Comparison of ENCODE assay signal across 9 cellular contexts in genomic region chr2:225400060-225400511, GRCh38. TPM values are rescaled to one million over a fixed set of nuclear protein-coding genes. Genes with fewer than 3 reads are reported as not detected.
DNase-seq lines count a peak whose midpoint lies in the region; ATAC-seq, FAIRE-seq and TF ChIP-seq lines count a peak whose summit lies in the region.
"Had no signal": no experiment of that assay in that cellular context is flagged by ENCODE, and none has a peak within 500 bp of the region (broad histone marks: within the 10 kb centered on the region; RNA-seq: fewer than 3 reads in every experiment).

No MANE protein-coding gene starts in this region.

- H3K27ac Mint-ChIP-seq in T-cell: no peak overlapping the region
- H3K27ac Mint-ChIP-seq: activated naive CD8-positive, alpha-beta T cell treated with anti-CD3 and anti-CD28 coated beads, Interleukin-2, amount 10 ng/mL, durations not matched to agents 7 days and 5 days had no signal

- no peak for TF ChIP-seq CTCF in fibroblast of villous mesenchyme (IDR thresholded peaks at IDR 0.05; ENCODE audit: insufficient read depth, low read depth, low read length)

- H3K4me3 ChIP-seq in SJCRH30 (peak overlapping the region; percentile 31), fibroblast of villous mesenchyme (ENCODE audit: low read depth, low read length) (no peak overlapping the region)

- CTCF ChIA-PET in T-cell (lab: Charles Lee): no interaction called here

- H3K4me3 Mint-ChIP-seq in T-cell: no peak overlapping the region
- H3K4me3 Mint-ChIP-seq: activated naive CD8-positive, alpha-beta T cell treated with anti-CD3 and anti-CD28 coated beads, Interleukin-2, amount 10 ng/mL, durations not matched to agents 7 days and 5 days had no signal

- H3K27ac ChIP-seq in SJCRH30: peak overlapping the region; percentile 89

- peak; percentile 6 for DNase-seq in D341Med (ENCODE audit: low spot score)
- DNase-seq in LoVo (ENCODE audit: low spot score): peak; percentile 39
- peak; percentile 80 to 91 for DNase-seq in SJCRH30
- peak; percentile 32 for DNase-seq in fibroblast of villous mesenchyme (ENCODE audit: low read depth)
- DNase-seq in stromal cell of bone marrow (ENCODE audit: low read depth): peak; percentile 36
- no peak for DNase-seq in T-cell
- DNase-seq in frontal cortex (ENCODE audit: low spot score in 2 of 2): no peak
- DNase-seq: activated naive CD8-positive, alpha-beta T cell treated with anti-CD3 and anti-CD28 coated beads, Interleukin-2, amount 10 ng/mL, durations not matched to agents 7 days and 5 days had no signal

- no peaks in the 10 kb centered on the region for H3K36me3 Mint-ChIP-seq in T-cell
- H3K36me3 Mint-ChIP-seq: activated naive CD8-positive, alpha-beta T cell treated with anti-CD3 and anti-CD28 coated beads, Interleukin-2, amount 10 ng/mL, durations not matched to agents 7 days and 5 days had no signal

- ATAC-seq in T-cell (replicated peaks in 1 of 4) (no peak), HG03196 (IDR thresholded peaks at IDR 0.05; ENCODE audit: unreplicated experiment) (no peak)

- no peaks in the 10 kb centered on the region for H3K4me1 Mint-ChIP-seq in T-cell
- H3K4me1 Mint-ChIP-seq: activated naive CD8-positive, alpha-beta T cell treated with anti-CD3 and anti-CD28 coated beads, Interleukin-2, amount 10 ng/mL, durations not matched to agents 7 days and 5 days had no signal

- H3K9me3 ChIP-seq in SJCRH30 (replicated peaks): no peaks in the 10 kb centered on the region

- POLR2A ChIA-PET in T-cell (lab: Charles Lee): interaction anchor here in 1 of 2 donors (0.6 kb wide), 1 partner anchor 98 kb away, joined by 5 read pairs; no protein-coding TSS in a partner anchor

- no peaks in the 10 kb centered on the region for H3K27me3 ChIP-seq in SJCRH30

- no peaks in the 10 kb centered on the region for H3K9me3 Mint-ChIP-seq in T-cell
- H3K9me3 Mint-ChIP-seq: activated naive CD8-positive, alpha-beta T cell treated with anti-CD3 and anti-CD28 coated beads, Interleukin-2, amount 10 ng/mL, durations not matched to agents 7 days and 5 days had no signal

- peaks cover 30% of the 10 kb centered on the region for H3K4me1 ChIP-seq in SJCRH30

- no peak for FAIRE-seq in frontal cortex (lab: Jason Lieb, UNC)

- H3K36me3 ChIP-seq in SJCRH30: no peaks in the 10 kb centered on the region

- peaks cover 26 to 51% of the 10 kb centered on the region in 2 donors for H3K27me3 Mint-ChIP-seq in T-cell

RNA-seq across cellular contexts. Expression of gene NYAP2, which starts 0.6 kb away (rescaled TPM):
- total RNA-seq in SJCRH30 (2014; rRNA removed; shearing (Covaris generic)): 0.46 and 0.69 TPM in 2 replicates
- total RNA-seq in fibroblast of villous mesenchyme (not detected in 2 replicates), T-cell (under 1 TPM in 2 of 5 donors, not detected in 3; 0.06 to 0.15 TPM), frontal cortex (14.3 TPM)
- total RNA-seq: activated naive CD8-positive, alpha-beta T cell treated with anti-CD3 and anti-CD28 coated beads, Interleukin-2, amount 10 ng/mL, durations not matched to agents 7 days and 5 days had no signal

Comparison
In these comparisons a context has a peak if more than half of its experiments do, and no peak if none do; other contexts are left out.
1. DNase-seq: peak in D341Med (single experiment), LoVo (single experiment), SJCRH30 (2 of 2), fibroblast of villous mesenchyme (single experiment) and stromal cell of bone marrow (single experiment); none in T-cell (0 of 34) and frontal cortex (0 of 2).